8 cellular contexts compared by ENCODE assay signal in genomic region chr2:235050992-235051351, GRCh38.
A peak's percentile ranks its signal among the peaks of the same experiment; 100 is the strongest.
DNase-seq lines count a peak whose midpoint lies in the region; ATAC-seq and TF ChIP-seq lines count a peak whose summit lies in the region.
"Had no signal": no experiment of that assay in that cellular context is flagged by ENCODE, and none has a peak within 500 bp of the region (broad histone marks: within the 10 kb centered on the region; RNA-seq: fewer than 3 reads in every experiment).

No MANE protein-coding gene starts in this region.

- no peaks in the 10 kb centered on the region for H3K9me3 Mint-ChIP-seq in CD8-positive, alpha-beta memory T cell
- H3K9me3 Mint-ChIP-seq: activated B cell treated with CpG ODN at 0.5 μM for 24 hours had no signal

- peaks cover 3 to 4% (median 3%) of the 10 kb centered on the region in 3 donors for H3K4me1 Mint-ChIP-seq in CD8-positive, alpha-beta memory T cell

- H3K27me3 ChIP-seq in stomach: no peaks in the 10 kb centered on the region
- H3K27me3 ChIP-seq in CD8-positive, alpha-beta memory T cell (ENCODE audit: insufficient read depth, low read length, poor library complexity, severe bottlenecking): no peaks in the 10 kb centered on the region

- WGBS in stomach, 5 donors: 6 to 11% (median 8%) methylated on average over 3 to 6 of the region's 6 CpGs

- no peak overlapping the region for H3K27ac Mint-ChIP-seq in CD8-positive, alpha-beta memory T cell
- H3K27ac Mint-ChIP-seq: activated B cell treated with CpG ODN at 0.5 μM for 24 hours had no signal

- TF ChIP-seq CTCF in stomach (IDR thresholded peaks at IDR 0.05): peak in 1 of 7 experiments; percentile 33

- peaks cover 9 to 30% of the 10 kb centered on the region in 2 donors for H3K27me3 Mint-ChIP-seq in CD8-positive, alpha-beta memory T cell

- no peak for ATAC-seq in HG03439 (IDR thresholded peaks at IDR 0.05; ENCODE audit: unreplicated experiment)

- peaks cover 25 to 47% (median 41%) of the 10 kb centered on the region in 4 donors for H3K36me3 ChIP-seq in stomach
- no peaks in the 10 kb centered on the region for H3K36me3 ChIP-seq in CD8-positive, alpha-beta memory T cell (ENCODE audit: insufficient read depth, low read length)

- H3K4me3 Mint-ChIP-seq in CD8-positive, alpha-beta memory T cell: no peak overlapping the region
- H3K4me3 Mint-ChIP-seq: activated B cell treated with CpG ODN at 0.5 μM for 24 hours had no signal

- H3K4me3 ChIP-seq in stomach: peak overlapping the region in 1 of 4 donors; percentile 1
- H3K4me3 ChIP-seq in CD8-positive, alpha-beta memory T cell (ENCODE audit: low read length): no peak overlapping the region

- DNase-seq in HEK293T (ENCODE audit: extremely low spot score) (peak; percentile 58), NCI-H524 treated with DMSO at 0.1 percent for 48 hours (lab: John Stamatoyannopoulos, UW) (peak; percentile 35), cerebellar nuclear complex (lab: John Stamatoyannopoulos, UW) (peak; percentile 9 to 25), kidney tubule cell (ENCODE audit: low spot score) (peak; percentile 96), stomach (peak; percentile 96)
- DNase-seq in CD8-positive, alpha-beta memory T cell: no peak
- DNase-seq: activated B cell treated with CpG ODN at 0.5 μM for 24 hours had no signal

- H3K27ac ChIP-seq in stomach: peak overlapping the region; percentile 69 to 86 (median 78)
- H3K27ac ChIP-seq in CD8-positive, alpha-beta memory T cell (ENCODE audit: low read depth, low read length): no peak overlapping the region

- CTCF ChIA-PET in HEK293T (lab: Yijun Ruan, JAX): interaction anchor here (0.7 kb wide), 1 partner anchor 373 kb away, joined by 3 read pairs; no protein-coding TSS in a partner anchor
- CTCF ChIA-PET in CD8-positive, alpha-beta memory T cell (lab: Charles Lee): no interaction called here

- intact Hi-C loops in stomach (cut with DNase I; ENCODE audit: low total_unique reads): no loop called here

- peaks cover 28 to 66% (median 42%) of the 10 kb centered on the region in 4 donors for H3K4me1 ChIP-seq in stomach
- no peaks in the 10 kb centered on the region for H3K4me1 ChIP-seq in CD8-positive, alpha-beta memory T cell (ENCODE audit: insufficient read depth, low read length)

- POLR2A ChIA-PET in HEK293T (lab: Yijun Ruan, JAX): interaction anchor here (0.6 kb wide), 1 partner anchor 10 kb away, joined by 4 read pairs; no protein-coding TSS in a partner anchor
- POLR2A ChIA-PET in CD8-positive, alpha-beta memory T cell (lab: Charles Lee): no interaction called here

- H3K9me3 ChIP-seq in stomach: no peaks in the 10 kb centered on the region
- no peaks in the 10 kb centered on the region for H3K9me3 ChIP-seq in CD8-positive, alpha-beta memory T cell (ENCODE audit: low read length)

- TF ChIP-seq EP300 in stomach (IDR thresholded peaks at IDR 0.05): peak; percentile 23

- no peak for TF ChIP-seq POLR2A in stomach (IDR thresholded peaks at IDR 0.05)

- no peaks in the 10 kb centered on the region for H3K36me3 Mint-ChIP-seq in CD8-positive, alpha-beta memory T cell

TF ChIP-seq in HEK293T, 16 proteins besides CTCF, POLR2A, EP300 and RAD21:
- TF ChIP-seq CTBP1 (IDR thresholded peaks at IDR 0.05; ENCODE audit: borderline replicate concordance): no peak
- TF ChIP-seq L3MBTL2 (conservative IDR thresholded peaks at IDR 0.05): peak; percentile 42; the same call in 1 of the 2 replicates

Comparison
In these comparisons a context has a peak if more than half of its experiments do, and no peak if none do; other contexts are left out.
1. DNase-seq: peak in HEK293T (single experiment), NCI-H524 treated with DMSO at 0.1 percent for 48 hours (single experiment), cerebellar nuclear complex (2 of 2), kidney tubule cell (single experiment) and stomach (single experiment); none in CD8-positive, alpha-beta memory T cell (0 of 5).